Comparison of ENCODE assay signal across 30 cellular contexts in the genomic region with DNA sequence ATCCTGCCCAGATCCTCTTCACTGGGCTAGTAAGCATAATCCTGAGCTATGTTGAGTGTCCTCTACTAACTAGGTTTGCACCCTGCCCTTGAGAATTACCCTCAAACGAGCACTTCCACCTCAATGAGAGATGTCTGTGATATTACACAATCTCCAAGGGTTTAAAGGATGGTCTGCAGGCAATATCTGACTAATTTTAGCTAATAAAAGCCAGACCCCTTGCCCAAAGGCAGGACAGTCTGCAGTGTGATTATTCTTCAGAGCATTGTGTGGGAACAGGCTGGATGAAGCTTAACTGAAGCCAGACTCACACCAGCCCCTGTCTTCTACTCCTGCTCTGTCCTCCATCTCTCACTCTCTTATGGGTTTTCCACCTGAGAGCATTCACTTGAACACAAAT.
"Had no signal": no experiment of that assay in that cellular context is flagged by ENCODE, and none has a peak within 500 bp of the region (broad histone marks: within the 10 kb centered on the region; RNA-seq: fewer than 3 reads in every experiment).

No MANE protein-coding gene starts in this region.

- H3K4me1 Mint-ChIP-seq: activated B cell treated with CpG ODN at 0.5 μM for 24 hours; activated T-helper 17 cell treated with anti-CD3 and anti-CD28 coated beads, Interleukin-2, amount 50 U/mL, for 72 hours; central memory CD8-positive, alpha-beta T cell; T-helper 17 cell had no signal

- H3K27me3 ChIP-seq: brain microvascular endothelial cell, dorsolateral prefrontal cortex had no signal

- H3K27ac Mint-ChIP-seq: activated B cell treated with CpG ODN at 0.5 μM for 24 hours; activated CD8-positive, alpha-beta T cell treated with anti-CD3 and anti-CD28 coated beads for 36 hours; activated naive CD8-positive, alpha-beta T cell; activated T-helper 17 cell treated with anti-CD3 and anti-CD28 coated beads, Interleukin-2, amount 50 U/mL, for 72 hours; dendritic cell treated with granulocyte-macrophage colony-stimulating factor and Interleukin-4, amounts not matched to agents 40 ng/mL and 50 ng/mL, for 4 days; endodermal cell; T-helper 17 cell; T-helper 2 cell treated with Interferon-gamma antibody and Interleukin-4, amounts not matched to agents 5 μg/mL and 100 μg/mL, for 36 hours had no signal

- ATAC-seq: activated CD4-positive, CD25-positive, alpha-beta regulatory T cell treated with anti-CD3 and anti-CD28 coated beads, Interleukin-2, amount 50 U/mL, for 24 hours; activated CD8-positive, alpha-beta T cell treated with anti-CD3 and anti-CD28 coated beads for 36 hours; activated T-cell treated with anti-CD3 and anti-CD28 coated beads, Interleukin-2, amount 50 U/mL, for 4 hours; activated T-helper 17 cell treated with anti-CD3 and anti-CD28 coated beads, Interleukin-2, amount 50 U/mL, for 72 hours; esophagus mucosa; T-helper 17 cell had no signal

- H3K36me3 ChIP-seq: brain microvascular endothelial cell, WERI-Rb-1 had no signal

- H3K27ac ChIP-seq: brain microvascular endothelial cell, coronary artery, dorsolateral prefrontal cortex, WERI-Rb-1 had no signal

- H3K27me3 Mint-ChIP-seq: activated B cell treated with CpG ODN at 0.5 μM for 24 hours; activated CD8-positive, alpha-beta T cell treated with anti-CD3 and anti-CD28 coated beads for 36 hours; activated naive CD8-positive, alpha-beta T cell; activated T-helper 17 cell treated with anti-CD3 and anti-CD28 coated beads, Interleukin-2, amount 50 U/mL, for 72 hours; central memory CD8-positive, alpha-beta T cell; dendritic cell treated with granulocyte-macrophage colony-stimulating factor and Interleukin-4, amounts not matched to agents 40 ng/mL and 50 ng/mL, for 4 days; T-helper 17 cell had no signal

- H3K4me3 Mint-ChIP-seq: activated B cell treated with CpG ODN at 0.5 μM for 24 hours; activated CD8-positive, alpha-beta T cell treated with anti-CD3 and anti-CD28 coated beads for 36 hours; activated naive CD8-positive, alpha-beta T cell; activated T-cell treated with anti-CD3 and anti-CD28 coated beads, Interleukin-2, amount 50 U/mL, for 4 hours; activated T-helper 17 cell treated with anti-CD3 and anti-CD28 coated beads, Interleukin-2, amount 50 U/mL, for 72 hours; central memory CD8-positive, alpha-beta T cell; dendritic cell treated with granulocyte-macrophage colony-stimulating factor and Interleukin-4, amounts not matched to agents 40 ng/mL and 50 ng/mL, for 4 days; endodermal cell; T-helper 17 cell; T-helper 2 cell treated with Interferon-gamma antibody and Interleukin-4, amounts not matched to agents 5 μg/mL and 100 μg/mL, for 36 hours had no signal

- DNase-seq: activated B cell treated with CpG ODN at 0.5 μM for 24 hours; activated CD4-positive, alpha-beta T cell treated with anti-CD3 and anti-CD28 coated beads for 48 hours; activated CD4-positive, alpha-beta T cell treated with anti-CD3 and anti-CD28 coated beads, Interleukin-2, amount 50 U/mL, for 1 hour; activated CD4-positive, alpha-beta T cell treated with anti-CD3 and anti-CD28 coated beads, Interleukin-2, amount 50 U/mL, for 48 hours; activated CD8-positive, alpha-beta memory T cell treated with anti-CD3 and anti-CD28 coated beads for 24 hours; activated CD8-positive, alpha-beta T cell treated with anti-CD3 and anti-CD28 coated beads for 36 hours; activated effector memory CD4-positive, alpha-beta T cell treated with Interleukin-2 at 50 U/mL for 16 hours; activated gamma-delta T cell treated with Interleukin-2 at 50 U/mL for 16 hours; activated naive CD4-positive, alpha-beta T cell treated with anti-CD3 and anti-CD28 coated beads, Interleukin-2, amount 50 U/mL, for 16 hours; activated naive CD4-positive, alpha-beta T cell treated with Interleukin-2 at 50 U/mL for 16 hours; activated T-cell treated with anti-CD3 and anti-CD28 coated beads, Interleukin-2, amount 50 U/mL, for 4 hours; amniotic stem cell; anterior cingulate cortex; brain microvascular endothelial cell; dorsolateral prefrontal cortex; effector memory CD4-positive, alpha-beta T cell; endodermal cell; foreskin fibroblast; T-helper 1 cell; T-helper 17 cell; T1000; WERI-Rb-1 had no signal

- H3K4me3 ChIP-seq: coronary artery, dorsolateral prefrontal cortex had no signal
